In genomic region chr7:106643189-106643588, GRCh38 we compare ENCODE assay signal across 30 cellular contexts.
"Had no signal": no experiment of that assay in that cellular context is flagged by ENCODE, and none has a peak within 500 bp of the region (broad histone marks: within the 10 kb centered on the region; RNA-seq: fewer than 3 reads in every experiment).

No MANE protein-coding gene starts in this region.

- DNase-seq: activated B cell treated with CpG ODN at 0.5 μM for 24 hours; activated CD4-positive, alpha-beta memory T cell treated with anti-CD3 and anti-CD28 coated beads, Interleukin-2, amount 10 ng/mL, durations not matched to agents 7 days and 5 days; activated CD4-positive, alpha-beta T cell treated with anti-CD3 and anti-CD28 coated beads for 48 hours; activated CD4-positive, CD25-positive, alpha-beta regulatory T cell treated with anti-CD3 and anti-CD28 coated beads, Interleukin-2, amount 50 U/mL, for 72 hours; activated CD8-positive, alpha-beta memory T cell treated with anti-CD3 and anti-CD28 coated beads for 24 hours; activated CD8-positive, alpha-beta memory T cell treated with anti-CD3 and anti-CD28 coated beads, Interleukin-2, amount 10 ng/mL, durations not matched to agents 7 days and 5 days; activated CD8-positive, alpha-beta memory T cell treated with anti-CD3 and anti-CD28 coated beads, Interleukin-2, amount 50 U/mL, for 48 hours; activated effector memory CD4-positive, alpha-beta T cell treated with Interleukin-2 at 50 U/mL for 16 hours; activated naive CD4-positive, alpha-beta T cell treated with anti-CD3 and anti-CD28 coated beads, Interleukin-2, amount 10 ng/mL, durations not matched to agents 7 days and 5 days; activated naive CD8-positive, alpha-beta T cell treated with anti-CD3 and anti-CD28 coated beads, Interleukin-2, amount 50 U/mL, for 24 hours; activated T-cell treated with anti-CD3 and anti-CD28 coated beads, Interleukin-2, amount 50 U/mL, for 48 hours; anterior cingulate cortex; central memory CD4-positive, alpha-beta T cell; NCI-H1105 treated with DMSO at 0.1 percent for 48 hours; NCI-H1436; NCI-H1694 treated with DMSO at 0.1 percent for 48 hours; NCI-H2029; NCI-H345; NCI-H524 treated with DMSO at 0.1 percent for 48 hours; NCI-H748 treated with DMSO at 0.1 percent for 48 hours; NK-92 treated with Interleukin-12 subunit alpha and Interleukin-12 subunit beta, amount 100 ng/mL, for 24 hours; PC-3; Peyer's patch; RPMI8226; SHP77 treated with DMSO at 0.1 percent for 48 hours; SW 1271; T-helper 1 cell; T-helper 2 cell; T-helper 9 cell had no signal

- H3K4me3 ChIP-seq: Peyer's patch, SJSA1 had no signal

- ATAC-seq: activated CD8-positive, alpha-beta memory T cell treated with anti-CD3 and anti-CD28 coated beads, Interleukin-2, amount 10 ng/mL, durations not matched to agents 7 days and 5 days; activated naive CD8-positive, alpha-beta T cell treated with anti-CD3 and anti-CD28 coated beads, Interleukin-2, amount 50 U/mL, for 24 hours; PC-3 had no signal
